ENCODE assay signal across 10 cellular contexts in the genomic region with DNA sequence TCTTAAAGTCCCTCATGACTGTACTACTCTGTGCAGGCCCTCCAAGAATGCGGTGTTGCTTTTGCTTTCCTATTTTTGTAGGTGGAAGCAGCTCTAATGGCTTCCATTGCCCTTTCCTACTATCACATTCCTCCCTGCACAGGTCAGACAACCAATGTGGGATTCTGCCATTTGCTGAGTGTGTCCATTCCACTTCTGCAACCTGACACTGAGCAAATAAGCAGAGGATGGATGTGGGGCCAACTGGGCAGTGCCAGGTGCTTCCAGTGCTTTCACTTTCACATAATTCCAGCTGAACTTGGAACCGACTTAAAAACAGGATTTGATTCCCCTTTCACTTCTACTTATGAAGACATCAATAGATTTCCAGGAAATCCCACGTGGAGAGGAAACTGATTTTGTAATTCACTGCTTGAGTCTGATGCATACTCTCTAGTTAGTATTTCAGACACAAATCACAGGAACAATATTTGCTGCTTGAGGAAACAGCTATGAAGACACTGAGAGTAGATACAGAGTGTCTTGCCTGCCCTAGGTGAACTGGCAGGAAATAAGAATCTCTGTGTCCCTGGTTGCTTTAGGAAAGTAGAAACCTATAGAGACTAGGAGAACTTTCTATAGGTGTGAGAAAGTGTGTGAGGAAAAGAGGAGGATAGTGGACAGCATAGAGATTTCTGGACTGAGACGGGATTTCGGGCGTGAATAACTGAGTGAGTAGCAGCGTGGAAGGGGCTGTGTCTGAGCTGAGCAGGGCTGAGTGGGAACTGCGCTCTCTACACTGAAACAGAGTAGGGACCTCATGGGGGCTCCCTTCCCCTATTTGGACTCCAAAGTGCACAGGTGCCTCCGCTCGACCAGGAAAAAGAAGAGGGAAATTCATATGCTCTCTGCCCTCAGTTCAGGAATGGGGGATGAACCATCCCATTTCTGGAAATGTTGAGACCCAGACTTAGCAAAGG. TPM values are rescaled to one million over a fixed set of nuclear protein-coding genes. Genes with fewer than 3 reads are reported as not detected.
A peak's percentile ranks its signal among the peaks of the same experiment; 100 is the strongest.
DNase-seq lines count a peak whose midpoint lies in the region; ATAC-seq and TF ChIP-seq lines count a peak whose summit lies in the region.
"Had no signal": no experiment of that assay in that cellular context is flagged by ENCODE, and none has a peak within 500 bp of the region (broad histone marks: within the 10 kb centered on the region; RNA-seq: fewer than 3 reads in every experiment).

No MANE protein-coding gene starts in this region.

- peaks cover 0 to 12% (median 0%) of the 10 kb centered on the region in 4 donors for H3K4me1 ChIP-seq in tibial nerve

- no peak for TF ChIP-seq POLR2A in tibial nerve (IDR thresholded peaks at IDR 0.05)

- no peaks in the 10 kb centered on the region for H3K9me3 ChIP-seq in tibial nerve

- ATAC-seq in HG03378 (IDR thresholded peaks at IDR 0.05; ENCODE audit: unreplicated experiment): no peak
- ATAC-seq in GM19324 (IDR thresholded peaks at IDR 0.05; ENCODE audit: low FRiP score, unreplicated experiment): no peak

- no peak overlapping the region for H3K4me3 ChIP-seq in tibial nerve

- TF ChIP-seq EP300 in tibial nerve (IDR thresholded peaks at IDR 0.05): no peak

- H3K36me3 ChIP-seq in tibial nerve: no peaks in the 10 kb centered on the region

- WGBS in tibial nerve, 2 donors: 71 to 73% methylated on average over 10 of the region's 10 CpGs

- no peak for TF ChIP-seq CTCF in tibial nerve (IDR thresholded peaks at IDR 0.05)

- DNase-seq in CD1c-positive myeloid dendritic cell (ENCODE audit: extremely low spot score) (peak; percentile 23), HT-29 (ENCODE audit: low spot score) (peak; percentile 54), SHP77 treated with DMSO at 0.1 percent for 48 hours (lab: John Stamatoyannopoulos, UW) (peak; percentile 92), iris pigment epithelial cell (ENCODE audit: low read depth) (peak; percentile 41), NOMO-1 (lab: John Stamatoyannopoulos, UW; ENCODE audit: unreplicated experiment in 2 of 2) (no peak), tibial nerve (ENCODE audit: low spot score in 2 of 2) (no peak)
- DNase-seq: NCI-H1694 had no signal

- no peaks in the 10 kb centered on the region for H3K27me3 ChIP-seq in tibial nerve

- H3K27ac ChIP-seq in tibial nerve: no peak overlapping the region

RNA-seq across cellular contexts. Expression of a gene that starts 22.5 kb away (rescaled TPM):
- not detected in 2 replicates for total RNA-seq in HT-29 (2014; rRNA removed; shearing (Covaris generic))
- total RNA-seq in tibial nerve: not detected
- total RNA-seq: pulmonary artery endothelial cell had no signal

RNA-seq across cellular contexts. Expression of a gene that starts 26.1 kb away (rescaled TPM):
- total RNA-seq in HT-29 (2014; rRNA removed; shearing (Covaris generic)): not detected in 2 replicates
- not detected for total RNA-seq in tibial nerve
- total RNA-seq: pulmonary artery endothelial cell had no signal

RNA-seq across cellular contexts. Expression of a gene that starts 59.6 kb away (rescaled TPM):
- total RNA-seq in HT-29 (2014; rRNA removed; shearing (Covaris generic)): not detected in 2 replicates
- not detected for total RNA-seq in tibial nerve
- total RNA-seq: pulmonary artery endothelial cell had no signal

Comparison
In these comparisons a context has a peak if more than half of its experiments do, and no peak if none do; other contexts are left out.
1. DNase-seq: peak in CD1c-positive myeloid dendritic cell (single experiment), HT-29 (single experiment), SHP77 treated with DMSO at 0.1 percent for 48 hours (single experiment) and iris pigment epithelial cell (single experiment); none in NOMO-1 (0 of 2) and tibial nerve (0 of 2).